In the genomic region with DNA sequence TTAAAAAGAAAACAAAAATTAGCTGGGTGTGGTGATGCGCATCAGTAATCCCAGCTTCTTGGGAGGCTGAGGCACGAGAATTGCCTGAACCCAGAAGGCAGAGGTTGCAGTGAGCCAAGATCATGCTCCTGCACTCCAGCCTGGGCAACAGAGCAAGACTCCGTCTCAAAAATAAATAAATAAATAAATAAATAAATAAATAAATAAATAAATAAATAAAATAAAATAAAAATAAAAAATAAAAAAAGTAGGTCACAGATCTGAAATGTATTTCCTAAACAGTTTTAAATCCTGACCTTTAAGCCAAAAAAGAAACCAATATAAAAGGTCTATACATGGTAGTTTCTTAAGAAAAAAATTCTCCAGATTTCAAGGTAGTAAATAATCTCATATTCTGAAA, we compare ENCODE assay signal across 7 cellular contexts. TPM values are rescaled to one million over a fixed set of nuclear protein-coding genes. Genes with fewer than 3 reads are reported as not detected.
A peak's percentile ranks its signal among the peaks of the same experiment; 100 is the strongest.
DNase-seq lines count a peak whose midpoint lies in the region; ATAC-seq, FAIRE-seq and TF ChIP-seq lines count a peak whose summit lies in the region.
"Not testable (repeated sequence)": the region's sequence is repeated elsewhere in the genome, so short reads cannot be mapped to it uniquely, and the experiment has no call there.

No MANE protein-coding gene starts in this region.

- not testable (repeated sequence) for TF ChIP-seq RAD21 in A549 (conservative IDR thresholded peaks at IDR 0.05 in 1 of 2, IDR thresholded peaks at IDR 0.05 in 1 of 2); K562 (CRISPR knock-in tag; conservative IDR thresholded peaks at IDR 0.05 in 1 of 2, IDR thresholded peaks at IDR 0.05 in 1 of 2)

- H3K79me2 ChIP-seq in astrocyte (ENCODE audit: insufficient read depth, low read length): peaks cover 93% of the 10 kb centered on the region
- H3K79me2 ChIP-seq in K562 (ENCODE audit: control insufficient read depth, insufficient read depth, low read length): peaks cover 51% of the 10 kb centered on the region

- intact Hi-C loops in K562 (cut with micrococcal nuclease): not testable (repeated sequence)

- not testable (repeated sequence) for H3K9me3 Mint-ChIP-seq in WTC11; astrocyte (ENCODE audit: unreplicated experiment)

- DNase-seq in A549 (ENCODE audit: low read depth in 1 of 2, low spot score in 1 of 2); WTC11 (ENCODE audit: low spot score); astrocyte (ENCODE audit: low read depth); K562 (ENCODE audit: extremely low read depth in 1 of 4, low spot score in 3 of 4): not testable (repeated sequence)

- H3K4me3 ChIP-seq in A549; HEK293 (ENCODE audit: low read depth, low read length); astrocyte (ENCODE audit: insufficient read depth, low read depth, low read length); K562: not testable (repeated sequence)

- TF ChIP-seq CTCF in A549 (IDR thresholded peaks at IDR 0.05); HEK293 (tag by site-specific recombination; IDR thresholded peaks at IDR 0.05); WTC11 (IDR thresholded peaks at IDR 0.05); astrocyte (IDR thresholded peaks at IDR 0.05; ENCODE audit: insufficient read depth, low read depth, low read length); K562 (IDR thresholded peaks at IDR 0.05 in 2 of 3, conservative IDR thresholded peaks at IDR 0.05 in 1 of 3; ENCODE audit: insufficient read depth in 2 of 3, low read depth in 1 of 3, low read length in 3 of 3): not testable (repeated sequence)

- H3K9me3 ChIP-seq in A549; HEK293 (ENCODE audit: control insufficient read depth, insufficient read depth, low read depth, low read length); astrocyte (ENCODE audit: insufficient read depth, low read depth, low read length); K562 (replicated peaks; ENCODE audit: control insufficient read depth, insufficient read depth, low read depth, low read length): not testable (repeated sequence)

- H3K27me3 ChIP-seq in astrocyte (ENCODE audit: insufficient read depth, low read length); K562 (ENCODE audit: control insufficient read depth in 2 of 2, insufficient read depth in 2 of 2, low read length in 2 of 2): not testable (repeated sequence)

- H3K27ac Mint-ChIP-seq in WTC11: not testable (repeated sequence)
- peak overlapping the region; percentile 47 for H3K27ac Mint-ChIP-seq in astrocyte (ENCODE audit: unreplicated experiment)

- not testable (repeated sequence) for H3K4me1 ChIP-seq in A549; HEK293 (ENCODE audit: control insufficient read depth, insufficient read depth, low read length); astrocyte (ENCODE audit: insufficient read depth, low read length); K562 (replicated peaks in 1 of 2; ENCODE audit: control insufficient read depth in 2 of 2, insufficient read depth in 2 of 2, low read length in 2 of 2)

- H3K4me1 Mint-ChIP-seq in WTC11: not testable (repeated sequence)
- peaks cover 22% of the 10 kb centered on the region for H3K4me1 Mint-ChIP-seq in astrocyte (ENCODE audit: low read depth, unreplicated experiment)

- not testable (repeated sequence) for H3K4me2 ChIP-seq in A549; astrocyte (ENCODE audit: low read length); K562 (ENCODE audit: insufficient read depth, low read length)

- not testable (repeated sequence) for H3K9ac ChIP-seq in astrocyte (ENCODE audit: low read length); K562 (ENCODE audit: insufficient read depth in 1 of 2, low read depth in 2 of 2, low read length in 2 of 2)

- peaks cover 96% of the 10 kb centered on the region for H3K36me3 Mint-ChIP-seq in WTC11
- H3K36me3 Mint-ChIP-seq in astrocyte (ENCODE audit: low read depth, unreplicated experiment): peaks cover 21% of the 10 kb centered on the region

- H3K9me1 ChIP-seq in K562 (ENCODE audit: control insufficient read depth, insufficient read depth, low read length): not testable (repeated sequence)

- CTCF ChIA-PET in A549 (lab: Yijun Ruan, JAX): interaction anchor here (0.6 to 1.5 kb wide), 4 partner anchors 9 to 1232 kb away, joined by 3 to 6 read pairs (median 4); no protein-coding TSS in a partner anchor
- CTCF ChIA-PET in HEK293 (lab: Yijun Ruan, JAX): interaction anchor here (2.2 kb wide), 1 partner anchor 113 kb away, joined by 8 read pairs; no protein-coding TSS in a partner anchor
- CTCF ChIA-PET in WTC11 (lab: Charles Lee); K562 (lab: Yijun Ruan, JAX; ENCODE audit: low intra/inter-chr PET ratio): not testable (repeated sequence)

- in situ Hi-C loops in K562 (cut with MboI): not testable (repeated sequence)

- not testable (repeated sequence) for TF ChIP-seq POLR2A in A549 (IDR thresholded peaks at IDR 0.05; ENCODE audit: low read length); K562 (conservative IDR thresholded peaks at IDR 0.05)

- peaks cover 98% of the 10 kb centered on the region for H4K20me1 ChIP-seq in astrocyte (ENCODE audit: insufficient read depth, low read length)
- H4K20me1 ChIP-seq in K562 (replicated peaks; ENCODE audit: control insufficient read depth, insufficient read depth, low read length): not testable (repeated sequence)

- H3K4me3 Mint-ChIP-seq in WTC11; astrocyte (ENCODE audit: unreplicated experiment): not testable (repeated sequence)

- 90% methylated on average over 3 of the region's 3 CpGs for WGBS in A549 (ENCODE audit: missing lambda C conversion rate)
- 93% methylated on average over 3 of the region's 3 CpGs for WGBS in K562 (ENCODE audit: insufficient coverage, low coverage, missing lambda C conversion rate)

- H2AFZ ChIP-seq in astrocyte (ENCODE audit: low read depth, low read length); K562 (ENCODE audit: low read depth, low read length): not testable (repeated sequence)

- not testable (repeated sequence) for BruUV-seq in K562 (replicated peaks; lab: Mats Ljungman, UMichigan)

- H3K36me3 ChIP-seq in HEK293 (ENCODE audit: control insufficient read depth in 2 of 2, insufficient read depth in 1 of 2, low read length in 2 of 2) (peaks cover 98 to 100% of the 10 kb centered on the region in 2 experiments), astrocyte (ENCODE audit: insufficient read depth, low read length) (peaks cover 86% of the 10 kb centered on the region), K562 (ENCODE audit: control insufficient read depth, insufficient read depth, low read length) (peaks cover 98% of the 10 kb centered on the region)

- not testable (repeated sequence) for H3K27ac ChIP-seq in A549; HEK293 (ENCODE audit: extremely low read depth, low read depth, low read length); astrocyte (ENCODE audit: low read depth, low read length); K562 (ENCODE audit: extremely low read depth, low read depth, low read length)

- not testable (repeated sequence) for TF ChIP-seq EP300 in A549 (IDR thresholded peaks at IDR 0.05); K562 (IDR thresholded peaks at IDR 0.05; ENCODE audit: low read length)

- POLR2A ChIA-PET in A549 (lab: Yijun Ruan, JAX) (interaction anchor here (1.0 to 2.9 kb wide), 2 partner anchors 12 to 14 kb away, joined by 4 to 12 read pairs; a partner anchor contains a TSS), HEK293 (lab: Yijun Ruan, JAX) (interaction anchor here (0.6 to 1.1 kb wide), 4 partner anchors 9 to 17 kb away, joined by 3 to 7 read pairs (median 5); a partner anchor contains a TSS), K562 (lab: Yijun Ruan, JAX) (interaction anchor here (0.6 to 8.3 kb wide), 4 partner anchors 9 to 1119 kb away, joined by 3 to 96 read pairs (median 50); a partner anchor contains a TSS)
- POLR2A ChIA-PET in WTC11 (lab: Charles Lee): not testable (repeated sequence)

- not testable (repeated sequence) for ATAC-seq in A549, WTC11, K562

- H3K27me3 Mint-ChIP-seq in WTC11 (ENCODE audit: low read depth); astrocyte (ENCODE audit: low read depth, unreplicated experiment): not testable (repeated sequence)

- peak; percentile 32 for FAIRE-seq in A204.1 (lab: Jason Lieb, UNC)
- FAIRE-seq in A549 (lab: Jason Lieb, UNC); astrocyte (lab: Jason Lieb, UNC); K562 (lab: Jason Lieb, UNC): not testable (repeated sequence)
- FAIRE-seq in G401.6 (lab: Jason Lieb, UNC): peak; percentile 13

RNA-seq across cellular contexts. Expression of a gene that starts 12.3 kb away (rescaled TPM):
- polyA plus RNA-seq in A549 (2011; rRNA removed) (35.6 and 40.1 TPM in 2 replicates), A549 (2017; fragmentation: RNase III; extraction: RNeasy Plus Mini Kit Qiagen cat#74134 plus additional on column Dnase treatment) (20.9 to 23.2 TPM (median 21.1 TPM) in 3 replicates), K562 (2011; rRNA removed) (28.9 and 32.0 TPM in 2 replicates), K562 (2014; fragmentation: Illumina TruSeq; extraction: Trizol) (41.3 and 50.9 TPM in 2 replicates), K562 (2014; fragmentation: Nextera tagmentation; extraction: Ambion mirVana) (10 to 100 TPM; 14.8 to 20.7 TPM), K562 (2014; rRNA removed) (34.8 and 37.9 TPM in 2 replicates)
- 17.0 and 18.9 TPM in 2 replicates for polyA plus RNA-seq in A549 (2012; cell fraction: cytosol; rRNA removed)
- 27.9 and 41.5 TPM in 2 replicates for polyA plus RNA-seq in A549 (2012; cell fraction: nucleus; rRNA removed)
- polyA minus RNA-seq in A549 (2011; rRNA and poly(A)+ RNA removed): 22.8 and 23.7 TPM in 2 replicates
- total RNA-seq in WTC11 (2021) (24.3 to 28.4 TPM (median 25.7 TPM) in 3 replicates), astrocyte (23.8 and 25.3 TPM in 2 replicates), K562 (2014; rRNA removed) (25.3 and 27.7 TPM in 2 replicates), K562 (2014; rRNA removed; fragmentation: Illumina TruSeq; extraction: Trizol) (41.1 and 50.2 TPM in 2 replicates), K562 (2015; rRNA removed; fragmentation: Illumina TruSeq; extraction: Trizol) (32.5 and 36.5 TPM in 2 replicates), K562 (2021) (34.1 and 36.0 TPM in 2 replicates)
- 46.3 and 139 TPM in 2 replicates for total RNA-seq in K562 (2011; cell fraction: chromatin; rRNA removed; ENCODE audit: low replicate concordance)
- total RNA-seq in K562 (2011; cell fraction: nucleolus; rRNA removed): 22.3 and 27.9 TPM in 2 replicates
- total RNA-seq in K562 (2011; cell fraction: nucleoplasm; rRNA removed): 46.5 and 73.4 TPM in 2 replicates
- polyA plus RNA-seq in K562 (2011; cell fraction: cytosol; rRNA removed): 15.4 and 21.2 TPM in 2 replicates
- polyA plus RNA-seq in K562 (2011; cell fraction: nucleus; rRNA removed): 40.8 and 51.1 TPM in 2 replicates
- 21.2 and 36.6 TPM in 2 replicates for polyA plus RNA-seq in K562 (2012)
- polyA minus RNA-seq in K562 (2011; rRNA and poly(A)+ RNA removed): 27.6 and 29.6 TPM in 2 replicates
- polyA minus RNA-seq in K562 (2011; cell fraction: cytosol; rRNA and poly(A)+ RNA removed): 13.9 and 15.6 TPM in 2 replicates
- 15.1 and 30.9 TPM in 2 replicates for polyA minus RNA-seq in K562 (2011; cell fraction: nucleus; rRNA and poly(A)+ RNA removed)

RNA-seq across cellular contexts. Expression of a gene that starts 13.7 kb away (rescaled TPM):
- 43.0 and 83.3 TPM in 2 replicates for polyA plus RNA-seq in A549 (2011; rRNA removed)
- 17.7 and 24.0 TPM in 2 replicates for polyA plus RNA-seq in A549 (2012; cell fraction: cytosol; rRNA removed)
- 21.8 and 27.1 TPM in 2 replicates for polyA plus RNA-seq in A549 (2012; cell fraction: nucleus; rRNA removed)
- 72.2 to 75.3 TPM (median 72.8 TPM) in 3 replicates for polyA plus RNA-seq in A549 (2017; fragmentation: RNase III; extraction: RNeasy Plus Mini Kit Qiagen cat#74134 plus additional on column Dnase treatment)
- polyA minus RNA-seq in A549 (2011; rRNA and poly(A)+ RNA removed): 20.0 and 20.8 TPM in 2 replicates
- total RNA-seq in WTC11 (2021): 78.3 to 93.1 TPM (median 82.4 TPM) in 3 replicates
- total RNA-seq in astrocyte: 55.6 and 56.3 TPM in 2 replicates
- 98.7 and 318 TPM in 2 replicates for total RNA-seq in K562 (2011; cell fraction: chromatin; rRNA removed; ENCODE audit: low replicate concordance)
- 46.5 and 58.4 TPM in 2 replicates for total RNA-seq in K562 (2011; cell fraction: nucleolus; rRNA removed)
- 128 and 216 TPM in 2 replicates for total RNA-seq in K562 (2011; cell fraction: nucleoplasm; rRNA removed)
- total RNA-seq in K562 (2014; rRNA removed): 65.9 and 83.6 TPM in 2 replicates
- 112 and 125 TPM in 2 replicates for total RNA-seq in K562 (2014; rRNA removed; fragmentation: Illumina TruSeq; extraction: Trizol)
- 109 and 120 TPM in 2 replicates for total RNA-seq in K562 (2015; rRNA removed; fragmentation: Illumina TruSeq; extraction: Trizol)
- 55.5 and 56.9 TPM in 2 replicates for total RNA-seq in K562 (2021)
- 66.6 and 70.1 TPM in 2 replicates for polyA plus RNA-seq in K562 (2011; rRNA removed)
- polyA plus RNA-seq in K562 (2011; cell fraction: cytosol; rRNA removed): 4.7 and 14.5 TPM in 2 replicates
- 82.9 and 129 TPM in 2 replicates for polyA plus RNA-seq in K562 (2011; cell fraction: nucleus; rRNA removed)
- 44.7 and 51.8 TPM in 2 replicates for polyA plus RNA-seq in K562 (2012)
- 87.5 and 123 TPM in 2 replicates for polyA plus RNA-seq in K562 (2014; fragmentation: Illumina TruSeq; extraction: Trizol)
- 10 to 100 TPM; 52.6 to 72.3 TPM for polyA plus RNA-seq in K562 (2014; fragmentation: Nextera tagmentation; extraction: Ambion mirVana)
- 65.0 and 80.3 TPM in 2 replicates for polyA plus RNA-seq in K562 (2014; rRNA removed)
- polyA minus RNA-seq in K562 (2011; rRNA and poly(A)+ RNA removed): 55.6 and 64.7 TPM in 2 replicates
- 13.8 and 20.4 TPM in 2 replicates for polyA minus RNA-seq in K562 (2011; cell fraction: cytosol; rRNA and poly(A)+ RNA removed)
- 44.2 and 98.2 TPM in 2 replicates for polyA minus RNA-seq in K562 (2011; cell fraction: nucleus; rRNA and poly(A)+ RNA removed)

RNA-seq across cellular contexts. Expression of a gene that starts 14.0 kb away (rescaled TPM):
- 61.1 and 68.7 TPM in 2 replicates for polyA plus RNA-seq in A549 (2011; rRNA removed)
- 26.6 and 29.2 TPM in 2 replicates for polyA plus RNA-seq in A549 (2012; cell fraction: cytosol; rRNA removed)
- 80.4 and 119 TPM in 2 replicates for polyA plus RNA-seq in A549 (2012; cell fraction: nucleus; rRNA removed)
- 30.6 to 34.3 TPM (median 33.8 TPM) in 3 replicates for polyA plus RNA-seq in A549 (2017; fragmentation: RNase III; extraction: RNeasy Plus Mini Kit Qiagen cat#74134 plus additional on column Dnase treatment)
- polyA minus RNA-seq in A549 (2011; rRNA and poly(A)+ RNA removed): 53.5 and 53.8 TPM in 2 replicates
- 78.3 to 85.1 TPM (median 83.4 TPM) in 3 replicates for total RNA-seq in WTC11 (2021)
- 8.6 and 10.6 TPM in 2 replicates for total RNA-seq in astrocyte
- 430 and 898 TPM in 2 replicates for total RNA-seq in K562 (2011; cell fraction: chromatin; rRNA removed; ENCODE audit: low replicate concordance)
- total RNA-seq in K562 (2011; cell fraction: nucleolus; rRNA removed): 165 and 228 TPM in 2 replicates
- total RNA-seq in K562 (2011; cell fraction: nucleoplasm; rRNA removed): 371 and 438 TPM in 2 replicates
- total RNA-seq in K562 (2014; rRNA removed): 62.7 and 69.9 TPM in 2 replicates
- total RNA-seq in K562 (2014; rRNA removed; fragmentation: Illumina TruSeq; extraction: Trizol): 134 and 135 TPM in 2 replicates
- total RNA-seq in K562 (2015; rRNA removed; fragmentation: Illumina TruSeq; extraction: Trizol): 110 and 120 TPM in 2 replicates
- total RNA-seq in K562 (2021): 82.3 and 83.1 TPM in 2 replicates
- polyA plus RNA-seq in K562 (2011; rRNA removed): 130 and 146 TPM in 2 replicates
- 26.7 and 41.9 TPM in 2 replicates for polyA plus RNA-seq in K562 (2011; cell fraction: cytosol; rRNA removed)
- 353 and 375 TPM in 2 replicates for polyA plus RNA-seq in K562 (2011; cell fraction: nucleus; rRNA removed)
- 55.8 and 85.6 TPM in 2 replicates for polyA plus RNA-seq in K562 (2012)
- polyA plus RNA-seq in K562 (2014; fragmentation: Illumina TruSeq; extraction: Trizol): 74.1 and 99.6 TPM in 2 replicates
- polyA plus RNA-seq in K562 (2014; fragmentation: Nextera tagmentation; extraction: Ambion mirVana): 10 to 100 TPM; 38.9 to 57.8 TPM
- 102 and 103 TPM in 2 replicates for polyA plus RNA-seq in K562 (2014; rRNA removed)
- polyA minus RNA-seq in K562 (2011; rRNA and poly(A)+ RNA removed): 198 and 218 TPM in 2 replicates
- polyA minus RNA-seq in K562 (2011; cell fraction: cytosol; rRNA and poly(A)+ RNA removed): 42.0 and 54.2 TPM in 2 replicates
- 158 and 332 TPM in 2 replicates for polyA minus RNA-seq in K562 (2011; cell fraction: nucleus; rRNA and poly(A)+ RNA removed)
